14 cellular contexts compared by ENCODE assay signal in the genomic region with DNA sequence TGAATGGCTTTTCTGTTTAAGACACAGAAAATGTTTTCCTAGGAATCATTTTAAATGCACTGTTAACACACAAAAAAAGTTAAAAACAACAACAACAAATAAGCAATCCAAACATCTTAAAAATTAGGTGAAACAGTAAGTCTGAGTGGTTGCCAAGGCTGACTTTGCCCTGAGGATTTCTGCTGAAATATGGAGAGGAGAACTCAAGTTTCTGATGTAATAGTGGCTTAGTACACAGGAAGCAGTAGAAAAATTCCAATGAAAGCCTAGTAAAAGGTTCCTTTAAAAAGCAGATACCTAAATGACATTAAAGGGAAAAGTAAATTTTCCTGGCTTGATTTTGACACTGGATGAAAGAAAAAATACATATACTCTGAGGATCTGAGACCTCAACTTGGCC.
DNase-seq lines count a peak whose midpoint lies in the region; ATAC-seq and TF ChIP-seq lines count a peak whose summit lies in the region.
"Had no signal": no experiment of that assay in that cellular context is flagged by ENCODE, and none has a peak within 500 bp of the region (broad histone marks: within the 10 kb centered on the region; RNA-seq: fewer than 3 reads in every experiment).

No MANE protein-coding gene starts in this region.

- in situ Hi-C loops in IMR-90 (cut with MboI; ENCODE audit: low sequenced_read_pairs), result no loop called here

- H4K8ac ChIP-seq in IMR-90 (ENCODE audit: low read depth in 2 of 2, low read length in 2 of 2), result no peak overlapping the region

- POLR2A ChIA-PET in IMR-90 (lab: Charles Lee; ENCODE audit: unreplicated experiment), result no interaction called here

- H3K4me1 ChIP-seq in IMR-90 (ENCODE audit: control insufficient read depth, insufficient read depth, low read length), result no peaks in the 10 kb centered on the region; the same call in 1 of the 2 replicates
- H3K4me1 ChIP-seq: BLaER1 treated with 17β-estradiol and CSF1 and Interleukin-3, amounts not matched to agents 10 nM and 100 nM had no signal

- no peak overlapping the region for H3K18ac ChIP-seq in IMR-90 (ENCODE audit: low read depth, low read length)

- H3K79me1 ChIP-seq in IMR-90 (ENCODE audit: low read depth in 1 of 2, low read length in 2 of 2), result no peaks in the 10 kb centered on the region

- H3K9me3 ChIP-seq in IMR-90 (ENCODE audit: control insufficient read depth, insufficient read depth, low read length), result no peaks in the 10 kb centered on the region
- H3K9me3 ChIP-seq: BLaER1 treated with 17β-estradiol and CSF1 and Interleukin-3, amounts not matched to agents 10 nM and 100 nM had no signal

- no peak overlapping the region for H2AFZ ChIP-seq in IMR-90 (replicated peaks; ENCODE audit: low read length, poor library complexity)

- no peaks in the 10 kb centered on the region; the same call in 1 of the 2 replicates for H3K9me1 ChIP-seq in IMR-90 (ENCODE audit: insufficient read depth, low read length)

- no peak overlapping the region for H3K4ac ChIP-seq in IMR-90 (ENCODE audit: low read depth, low read length)

- H2BK120ac ChIP-seq in IMR-90 (ENCODE audit: low read depth, low read length), result no peak overlapping the region

- H3K23ac ChIP-seq in IMR-90 (ENCODE audit: low read depth, low read length), result no peak overlapping the region

- H4K5ac ChIP-seq in IMR-90 (ENCODE audit: low read depth, low read length), result no peak overlapping the region

- no peak for ATAC-seq in IMR-90 (ENCODE audit: low read depth)
- no peak for ATAC-seq in HG02870 (IDR thresholded peaks at IDR 0.05; ENCODE audit: unreplicated experiment)
- ATAC-seq in GM21723 (IDR thresholded peaks at IDR 0.05; ENCODE audit: unreplicated experiment), result no peak
- ATAC-seq: HCT116 had no signal

- H3K4me2 ChIP-seq in IMR-90 (ENCODE audit: low read depth, low read length), result no peak overlapping the region
- H3K4me2 ChIP-seq: BLaER1 treated with 17β-estradiol and CSF1 and Interleukin-3, amounts not matched to agents 10 nM and 100 nM had no signal

- no peak overlapping the region for H2BK15ac ChIP-seq in IMR-90 (ENCODE audit: low read depth, low read length)

- no peak overlapping the region for H2AK5ac ChIP-seq in IMR-90 (ENCODE audit: low read depth, low read length)

- intact Hi-C loops in IMR-90 (cut with micrococcal nuclease), result loop anchor here (10.0 kb wide), 1 partner anchor 316 kb away; no protein-coding TSS in a partner anchor

- H2AK9ac ChIP-seq in IMR-90 (replicated peaks; ENCODE audit: low read depth, low read length, poor library complexity), result no peak overlapping the region

- no peak overlapping the region for H3K14ac ChIP-seq in IMR-90 (replicated peaks; ENCODE audit: low read depth, low read length)

- H2BK5ac ChIP-seq in IMR-90 (ENCODE audit: low read depth, low read length, poor library complexity, severe bottlenecking), result no peak overlapping the region

- no peak for TF ChIP-seq POLR2A in IMR-90 (IDR thresholded peaks at IDR 0.05; ENCODE audit: low read depth, low read length)

- DNase-seq in AG10803 (ENCODE audit: low read depth) (peak; percentile 4), IMR-90 (peak; percentile 8), choroid plexus epithelial cell (ENCODE audit: low read depth) (peak; percentile 41), fibroblast of the aortic adventitia (ENCODE audit: low read depth) (peak; percentile 5), HuH-7 (ENCODE audit: low spot score) (no peak), globus pallidus (ENCODE audit: low spot score) (no peak)
- DNase-seq: Calu3; CD4-positive, CD25-positive, alpha-beta regulatory T cell; DMS 273 treated with DMSO at 0.1 percent for 48 hours had no signal

- H2BK20ac ChIP-seq in IMR-90 (ENCODE audit: low read depth, low read length), result no peak overlapping the region

- TF ChIP-seq CTCF in AG10803 (conservative IDR thresholded peaks at IDR 0.05; ENCODE audit: low read length) (no peak), IMR-90 (conservative IDR thresholded peaks at IDR 0.05; ENCODE audit: low read depth, low read length) (no peak), choroid plexus epithelial cell (conservative IDR thresholded peaks at IDR 0.05; ENCODE audit: low read depth, low read length) (no peak), fibroblast of the aortic adventitia (IDR thresholded peaks at IDR 0.05; ENCODE audit: insufficient read depth, low read length) (no peak)

- no peaks in the 10 kb centered on the region for H4K20me1 ChIP-seq in IMR-90 (ENCODE audit: insufficient read depth, low read length)
- H4K20me1 ChIP-seq: BLaER1 treated with 17β-estradiol and CSF1 and Interleukin-3, amounts not matched to agents 10 nM and 100 nM had no signal

- BruUV-seq in IMR-90 (replicated peaks; lab: Mats Ljungman, UMichigan), result no TSS peak

- H3K9ac ChIP-seq in IMR-90 (ENCODE audit: low read depth, low read length), result no peak overlapping the region
- H3K9ac ChIP-seq: BLaER1 treated with 17β-estradiol and CSF1 and Interleukin-3, amounts not matched to agents 10 nM and 100 nM had no signal

- H3K56ac ChIP-seq in IMR-90 (ENCODE audit: extremely low read depth, insufficient read depth, low read length), result no peak overlapping the region

- dilution Hi-C loops in IMR-90 (cut with HindIII; ENCODE audit: low sequenced_read_pairs, unreplicated experiment), result no loop called here

- H3K27ac ChIP-seq in IMR-90 (ENCODE audit: insufficient read depth, low read length), result no peak overlapping the region
- H3K27ac ChIP-seq: 22Rv1; BLaER1 treated with 17β-estradiol and CSF1 and Interleukin-3, amounts not matched to agents 10 nM and 100 nM had no signal

- no peak for TF ChIP-seq RAD21 in IMR-90 (IDR thresholded peaks at IDR 0.05; ENCODE audit: low read length)

- no peak overlapping the region for H3K4me3 ChIP-seq in AG10803 (ENCODE audit: low read length)
- no peak overlapping the region for H3K4me3 ChIP-seq in IMR-90 (ENCODE audit: insufficient read depth, low read depth, low read length)
- no peak overlapping the region for H3K4me3 ChIP-seq in choroid plexus epithelial cell (ENCODE audit: low read depth, low read length)
- no peak overlapping the region for H3K4me3 ChIP-seq in fibroblast of the aortic adventitia (ENCODE audit: low read depth, low read length)
- H3K4me3 ChIP-seq: BLaER1 treated with 17β-estradiol and CSF1 and Interleukin-3, amounts not matched to agents 10 nM and 100 nM had no signal

- CTCF ChIA-PET in IMR-90 (lab: Yijun Ruan, JAX), result no interaction called here

- H3K36me3 ChIP-seq in IMR-90 (ENCODE audit: control insufficient read depth, insufficient read depth, low read length), result no peaks in the 10 kb centered on the region
- H3K36me3 ChIP-seq: BLaER1 treated with 17β-estradiol and CSF1 and Interleukin-3, amounts not matched to agents 10 nM and 100 nM had no signal

- no peak overlapping the region for H4K91ac ChIP-seq in IMR-90 (ENCODE audit: insufficient read depth, low read depth, low read length)

- H3K27me3 ChIP-seq in IMR-90 (ENCODE audit: control insufficient read depth, insufficient read depth, low read length), result no peaks in the 10 kb centered on the region
- H3K27me3 ChIP-seq: BLaER1 treated with 17β-estradiol and CSF1 and Interleukin-3, amounts not matched to agents 10 nM and 100 nM had no signal

TF ChIP-seq in IMR-90, 13 proteins besides CTCF, POLR2A, EP300 and RAD21:
- TF ChIP-seq BHLHE40 (IDR thresholded peaks at IDR 0.05; ENCODE audit: low read depth, low read length), result no peak
- TF ChIP-seq CEBPB (IDR thresholded peaks at IDR 0.05; ENCODE audit: low read depth, low read length), result no peak
- TF ChIP-seq MAFK (IDR thresholded peaks at IDR 0.05; ENCODE audit: low read depth, low read length), result no peak
- TF ChIP-seq MXI1 (IDR thresholded peaks at IDR 0.05; ENCODE audit: borderline replicate concordance, low read depth, low read length), result no peak
- TF ChIP-seq CHD1 (IDR thresholded peaks at IDR 0.05; ENCODE audit: low read depth, low read length), result no peak
- no peak for TF ChIP-seq FOS (IDR thresholded peaks at IDR 0.05; ENCODE audit: low read depth, low read length)
- TF ChIP-seq RCOR1 (IDR thresholded peaks at IDR 0.05; ENCODE audit: insufficient replicate concordance, low read length), result no peak
- TF ChIP-seq RFX5 (IDR thresholded peaks at IDR 0.05; ENCODE audit: low read depth, low read length), result no peak
- no peak for TF ChIP-seq MAZ (IDR thresholded peaks at IDR 0.05; ENCODE audit: borderline replicate concordance, low read depth, low read length)
- TF ChIP-seq NFE2L2 (IDR thresholded peaks at IDR 0.05; ENCODE audit: low read depth, low read length), result no peak
- TF ChIP-seq SMC3 (IDR thresholded peaks at IDR 0.05; ENCODE audit: low read depth, low read length), result no peak
- TF ChIP-seq, protein P1, sequence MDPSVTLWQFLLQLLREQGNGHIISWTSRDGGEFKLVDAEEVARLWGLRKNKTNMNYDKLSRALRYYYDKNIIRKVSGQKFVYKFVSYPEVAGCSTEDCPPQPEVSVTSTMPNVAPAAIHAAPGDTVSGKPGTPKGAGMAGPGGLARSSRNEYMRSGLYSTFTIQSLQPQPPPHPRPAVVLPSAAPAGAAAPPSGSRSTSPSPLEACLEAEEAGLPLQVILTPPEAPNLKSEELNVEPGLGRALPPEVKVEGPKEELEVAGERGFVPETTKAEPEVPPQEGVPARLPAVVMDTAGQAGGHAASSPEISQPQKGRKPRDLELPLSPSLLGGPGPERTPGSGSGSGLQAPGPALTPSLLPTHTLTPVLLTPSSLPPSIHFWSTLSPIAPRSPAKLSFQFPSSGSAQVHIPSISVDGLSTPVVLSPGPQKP (IDR thresholded peaks at IDR 0.05; ENCODE audit: borderline replicate concordance, low read depth, low read length), result no peak
- TF ChIP-seq, protein P2, sequence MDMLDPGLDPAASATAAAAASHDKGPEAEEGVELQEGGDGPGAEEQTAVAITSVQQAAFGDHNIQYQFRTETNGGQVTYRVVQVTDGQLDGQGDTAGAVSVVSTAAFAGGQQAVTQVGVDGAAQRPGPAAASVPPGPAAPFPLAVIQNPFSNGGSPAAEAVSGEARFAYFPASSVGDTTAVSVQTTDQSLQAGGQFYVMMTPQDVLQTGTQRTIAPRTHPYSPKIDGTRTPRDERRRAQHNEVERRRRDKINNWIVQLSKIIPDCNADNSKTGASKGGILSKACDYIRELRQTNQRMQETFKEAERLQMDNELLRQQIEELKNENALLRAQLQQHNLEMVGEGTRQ (IDR thresholded peaks at IDR 0.05; ENCODE audit: low read depth, low read length), result no peak

Comparison
In these comparisons a context has a peak if more than half of its experiments do, and no peak if none do; other contexts are left out.
1. DNase-seq: peak in AG10803 (single experiment), IMR-90 (single experiment), choroid plexus epithelial cell (single experiment) and fibroblast of the aortic adventitia (single experiment); none in HuH-7 (single experiment) and globus pallidus (single experiment).